Comparison of ENCODE assay signal across 13 cellular contexts in the genomic region with DNA sequence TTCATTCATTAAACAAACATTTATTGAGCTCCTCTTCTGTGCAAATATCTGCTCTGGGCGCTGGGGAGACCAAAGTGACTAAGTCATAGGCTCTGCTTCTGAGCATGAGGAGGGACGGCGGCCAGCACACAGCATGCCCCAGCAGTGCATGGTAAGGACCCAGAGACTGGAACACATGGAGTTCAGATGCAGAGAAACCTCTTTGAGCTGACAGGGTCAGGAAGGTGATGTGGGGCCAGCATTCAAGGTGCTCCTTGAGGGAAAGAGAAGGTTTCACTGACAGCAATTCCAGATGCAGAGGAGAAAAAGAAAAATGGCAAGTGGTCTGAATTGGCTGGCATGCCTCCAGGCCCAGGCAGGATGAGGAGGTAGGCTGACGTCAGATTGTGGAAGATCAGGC.
DNase-seq lines count a peak whose midpoint lies in the region; ATAC-seq, FAIRE-seq and TF ChIP-seq lines count a peak whose summit lies in the region.
"Had no signal": no experiment of that assay in that cellular context is flagged by ENCODE, and none has a peak within 500 bp of the region (broad histone marks: within the 10 kb centered on the region; RNA-seq: fewer than 3 reads in every experiment).

No MANE protein-coding gene starts in this region.

- no peak overlapping the region for H3K4me3 ChIP-seq in GM12878
- no peak overlapping the region for H3K4me3 ChIP-seq in neural progenitor cell
- no peak overlapping the region for H3K4me3 ChIP-seq in gastroesophageal sphincter
- H3K4me3 ChIP-seq: left ventricle myocardium inferior, suprapubic skin had no signal

- POLR2A ChIA-PET in activated CD4-positive, alpha-beta T cell treated with anti-CD3 and anti-CD28 coated beads for 36 hours (lab: Charles Lee): interaction anchor here (0.6 to 1.2 kb wide), 4 partner anchors 23 to 289 kb away, joined by 3 to 9 read pairs (median 6); no protein-coding TSS in a partner anchor
- POLR2A ChIA-PET in GM12878 (lab: Charles Lee): interaction anchor here (0.6 kb wide), 2 partner anchors 74 to 1930 kb away, joined by 3 to 4 read pairs; no protein-coding TSS in a partner anchor

- no peak for FAIRE-seq in GM12878 (lab: Jason Lieb, UNC)
- no peak for FAIRE-seq in frontal cortex (lab: Jason Lieb, UNC)

- peaks cover 12% of the 10 kb centered on the region for H3K36me3 Mint-ChIP-seq in activated CD4-positive, alpha-beta T cell treated with anti-CD3 and anti-CD28 coated beads for 36 hours (ENCODE audit: low read depth)
- H3K36me3 Mint-ChIP-seq in neural progenitor cell: no peaks in the 10 kb centered on the region
- no peaks in the 10 kb centered on the region for H3K36me3 Mint-ChIP-seq in glutamatergic neuron (ENCODE audit: unreplicated experiment)

- H3K27ac ChIP-seq in KOPT-K1 (ENCODE audit: low read depth, low read length, poor library complexity, severe bottlenecking): peak overlapping the region; percentile 76
- H3K27ac ChIP-seq in GM12878 (ENCODE audit: control insufficient read depth, insufficient read depth): no peak overlapping the region
- H3K27ac ChIP-seq in neural progenitor cell: no peak overlapping the region
- H3K27ac ChIP-seq in gastroesophageal sphincter: no peak overlapping the region
- H3K27ac ChIP-seq: left ventricle myocardium inferior, suprapubic skin had no signal

- peak; percentile 21 for DNase-seq in activated CD4-positive, alpha-beta T cell treated with anti-CD3 and anti-CD28 coated beads for 36 hours
- DNase-seq in activated CD4-positive, alpha-beta T cell treated with anti-CD3 and anti-CD28 coated beads, Interleukin-2, amount 50 U/mL, for 4 hours: no peak
- DNase-seq in GM12878 (ENCODE audit: low read depth, low spot score): no peak
- no peak for DNase-seq in neural progenitor cell (ENCODE audit: low spot score)
- no peak for DNase-seq in glutamatergic neuron
- no peak for DNase-seq in frontal cortex (ENCODE audit: low spot score in 2 of 2)
- DNase-seq: activated CD4-positive, CD25-positive, alpha-beta regulatory T cell treated with anti-CD3 and anti-CD28 coated beads, Interleukin-2, amount 50 U/mL, for 72 hours; left ventricle myocardium inferior; NCI-H146 had no signal

- no peaks in the 10 kb centered on the region for H3K27me3 ChIP-seq in GM12878 (replicated peaks in 1 of 2; ENCODE audit: control insufficient read depth in 2 of 2, insufficient read depth in 2 of 2, low read length in 1 of 2)
- no peaks in the 10 kb centered on the region for H3K27me3 ChIP-seq in neural progenitor cell
- H3K27me3 ChIP-seq in gastroesophageal sphincter: peaks cover 11% of the 10 kb centered on the region
- H3K27me3 ChIP-seq: suprapubic skin had no signal

- H3K4me1 ChIP-seq in GM12878 (ENCODE audit: control insufficient read depth, insufficient read depth, low read length) (peaks cover 15% of the 10 kb centered on the region), neural progenitor cell (no peaks in the 10 kb centered on the region), gastroesophageal sphincter (no peaks in the 10 kb centered on the region)
- H3K4me1 ChIP-seq: left ventricle myocardium inferior had no signal

- H2AFZ ChIP-seq in GM12878 (ENCODE audit: control insufficient read depth, low read depth, low read length) (no peak overlapping the region; the same call in 1 of the 2 replicates), neural progenitor cell (replicated peaks) (no peak overlapping the region)

- no peaks in the 10 kb centered on the region for H3K36me3 ChIP-seq in KOPT-K1 (ENCODE audit: insufficient read depth, low read length)
- no peaks in the 10 kb centered on the region for H3K36me3 ChIP-seq in GM12878 (ENCODE audit: control insufficient read depth in 2 of 2, insufficient read depth in 2 of 2, low read length in 1 of 2)
- no peaks in the 10 kb centered on the region for H3K36me3 ChIP-seq in neural progenitor cell
- H3K36me3 ChIP-seq in gastroesophageal sphincter: no peaks in the 10 kb centered on the region
- H3K36me3 ChIP-seq: left ventricle myocardium inferior, suprapubic skin had no signal

- peaks cover 2% of the 10 kb centered on the region for H3K9me3 Mint-ChIP-seq in activated CD4-positive, alpha-beta T cell treated with anti-CD3 and anti-CD28 coated beads for 36 hours (ENCODE audit: low read depth)
- H3K9me3 Mint-ChIP-seq in neural progenitor cell (no peaks in the 10 kb centered on the region), glutamatergic neuron (ENCODE audit: unreplicated experiment) (peaks cover 3% of the 10 kb centered on the region)

- H3K79me2 ChIP-seq in GM12878 (ENCODE audit: control insufficient read depth, insufficient read depth, low read length) (no peaks in the 10 kb centered on the region), neural progenitor cell (ENCODE audit: low read depth) (no peaks in the 10 kb centered on the region)

- TF ChIP-seq EP300 in GM12878 (IDR thresholded peaks at IDR 0.05; ENCODE audit: borderline replicate concordance in 1 of 2, control insufficient read depth in 1 of 2, low read depth in 2 of 2, low read length in 2 of 2): no peak
- TF ChIP-seq EP300 in gastroesophageal sphincter (IDR thresholded peaks at IDR 0.05): no peak

- TF ChIP-seq CTCF in GM12878 (IDR thresholded peaks at IDR 0.05 in 2 of 3, conservative IDR thresholded peaks at IDR 0.05 in 1 of 3; ENCODE audit: control insufficient read depth in 2 of 3, extremely low read depth in 1 of 3, insufficient read depth in 1 of 3, low read depth in 3 of 3, low read length in 3 of 3) (no peak), neural progenitor cell (IDR thresholded peaks at IDR 0.05) (no peak), gastroesophageal sphincter (IDR thresholded peaks at IDR 0.05) (no peak), glutamatergic neuron (IDR thresholded peaks at IDR 0.05; ENCODE audit: partially characterized antibody, unreplicated experiment) (no peak)

- in situ Hi-C loops in GM12878 (cut with MboI): no loop called here

- WGBS in GM12878 (ENCODE audit: insufficient coverage, insufficient replicate concordance, low lambda C conversion rate, missing lambda C conversion rate): 97% methylated on average over 4 of the region's 4 CpGs
- WGBS in gastroesophageal sphincter (ENCODE audit: low coverage in 1 of 2), 2 donors: 93 to 100% methylated on average over 1 to 3 of the region's 4 CpGs

- H3F3A ChIP-seq in neural progenitor cell (ENCODE audit: low read depth): no peaks in the 10 kb centered on the region

- CTCF ChIA-PET in activated CD4-positive, alpha-beta T cell treated with anti-CD3 and anti-CD28 coated beads for 36 hours (lab: Charles Lee): interaction anchor here (0.6 to 1.8 kb wide), 13 partner anchors 10 to 765 kb away, joined by 3 to 8 read pairs (median 3); no protein-coding TSS in a partner anchor
- CTCF ChIA-PET in GM12878 (lab: Yijun Ruan, JAX): interaction anchor here (0.6 to 1.7 kb wide), 2 partner anchors 16 to 283 kb away, joined by 3 to 6 read pairs; no protein-coding TSS in a partner anchor

- H3K4me3 Mint-ChIP-seq in activated CD4-positive, alpha-beta T cell treated with anti-CD3 and anti-CD28 coated beads for 36 hours: peak overlapping the region; percentile 62
- peak overlapping the region; percentile 17 for H3K4me3 Mint-ChIP-seq in neural progenitor cell
- H3K4me3 Mint-ChIP-seq in glutamatergic neuron (ENCODE audit: unreplicated experiment): no peak overlapping the region

- RAD21 ChIA-PET in GM12878 (lab: Charles Lee; ENCODE audit: unreplicated experiment): interaction anchor here (1.0 to 1.6 kb wide), 2 partner anchors 24 to 51 kb away, joined by 3 to 8 read pairs; no protein-coding TSS in a partner anchor

- TF ChIP-seq POLR2A in GM12878 (IDR thresholded peaks at IDR 0.05; ENCODE audit: low read depth, low read length) (no peak), gastroesophageal sphincter (IDR thresholded peaks at IDR 0.05) (no peak)

- no peak for ATAC-seq in activated CD4-positive, alpha-beta T cell treated with anti-CD3 and anti-CD28 coated beads for 36 hours
- no peak for ATAC-seq in GM12878
- no peak for ATAC-seq in gastroesophageal sphincter

- peak overlapping the region; percentile 80 for H3K27ac Mint-ChIP-seq in activated CD4-positive, alpha-beta T cell treated with anti-CD3 and anti-CD28 coated beads for 36 hours
- no peak overlapping the region for H3K27ac Mint-ChIP-seq in neural progenitor cell
- H3K27ac Mint-ChIP-seq in glutamatergic neuron (ENCODE audit: unreplicated experiment): no peak overlapping the region
- H3K27ac Mint-ChIP-seq: progenitor cell of endocrine pancreas had no signal

- H3K9me3 ChIP-seq in KOPT-K1 (ENCODE audit: insufficient read depth, low read length, poor library complexity, severe bottlenecking) (no peaks in the 10 kb centered on the region), GM12878 (replicated peaks; ENCODE audit: control insufficient read depth, insufficient read depth, low read length) (peaks cover 3% of the 10 kb centered on the region; the same call in 2 of the 3 replicates), neural progenitor cell (ENCODE audit: low read depth) (no peaks in the 10 kb centered on the region), gastroesophageal sphincter (no peaks in the 10 kb centered on the region)
- H3K9me3 ChIP-seq: left ventricle myocardium inferior, suprapubic skin had no signal

- peaks cover 65% of the 10 kb centered on the region for H3K4me1 Mint-ChIP-seq in activated CD4-positive, alpha-beta T cell treated with anti-CD3 and anti-CD28 coated beads for 36 hours
- H3K4me1 Mint-ChIP-seq in neural progenitor cell (peaks cover 31% of the 10 kb centered on the region), glutamatergic neuron (ENCODE audit: low read depth, unreplicated experiment) (peaks cover 35% of the 10 kb centered on the region)

- H3K4me2 ChIP-seq in GM12878 (ENCODE audit: control insufficient read depth, insufficient read depth) (peak overlapping the region; percentile 93), neural progenitor cell (no peak overlapping the region)

- no peaks in the 10 kb centered on the region for H3K27me3 Mint-ChIP-seq in activated CD4-positive, alpha-beta T cell treated with anti-CD3 and anti-CD28 coated beads for 36 hours
- peaks cover 6% of the 10 kb centered on the region for H3K27me3 Mint-ChIP-seq in neural progenitor cell (ENCODE audit: insufficient read depth, low read depth)
- H3K27me3 Mint-ChIP-seq in glutamatergic neuron (ENCODE audit: unreplicated experiment): no peaks in the 10 kb centered on the region

- BruUV-seq in GM12878 (replicated peaks; lab: Mats Ljungman, UMichigan): no TSS peak

- H4K20me1 ChIP-seq in GM12878 (ENCODE audit: control insufficient read depth, insufficient read depth): no peaks in the 10 kb centered on the region
- no peaks in the 10 kb centered on the region for H4K20me1 ChIP-seq in neural progenitor cell (ENCODE audit: low read depth)

- no peak overlapping the region for H3K9ac ChIP-seq in GM12878 (ENCODE audit: control insufficient read depth, insufficient read depth, low read length)
- no peak overlapping the region for H3K9ac ChIP-seq in neural progenitor cell

- SMC1A ChIA-PET in GM12878 (lab: Charles Lee; ENCODE audit: uncharacterized antibody, unreplicated experiment): no interaction called here

- TF ChIP-seq RAD21 in GM12878 (IDR thresholded peaks at IDR 0.05; ENCODE audit: insufficient read depth, low read depth, low read length): no peak

- intact Hi-C loops in activated CD4-positive, alpha-beta T cell treated with anti-CD3 and anti-CD28 coated beads for 36 hours (cut with DNase I, micrococcal nuclease): loop anchor here (1.0 to 2.0 kb wide), 2 partner anchors 18 to 19 kb away; no protein-coding TSS in a partner anchor
- intact Hi-C loops in GM12878 (cut with micrococcal nuclease; ENCODE audit: unreplicated experiment): no loop called here
